In the genomic region with DNA sequence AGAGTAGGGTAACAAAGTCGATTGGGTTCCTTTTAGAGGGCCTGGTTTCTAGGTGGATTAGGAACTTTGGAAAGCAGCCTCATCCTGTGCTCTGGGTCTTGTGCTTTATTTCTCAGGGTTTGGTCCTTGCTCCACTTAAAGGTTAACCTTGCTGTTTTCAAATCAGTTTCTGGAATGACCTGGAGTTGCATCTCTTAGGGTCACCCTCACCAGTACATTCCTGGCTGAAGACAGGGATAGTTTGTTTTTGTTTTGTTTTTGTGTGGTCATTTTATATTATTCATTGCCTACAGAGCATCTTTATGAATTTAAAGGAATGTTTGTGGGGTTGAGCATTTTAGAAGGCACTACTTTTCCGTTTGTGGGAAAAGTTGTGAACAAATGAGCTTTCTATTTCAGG, we compare ENCODE assay signal across 21 cellular contexts. TPM values are rescaled to one million over a fixed set of nuclear protein-coding genes. Genes with fewer than 3 reads are reported as not detected.
A peak's percentile ranks its signal among the peaks of the same experiment; 100 is the strongest.
DNase-seq lines count a peak whose midpoint lies in the region; ATAC-seq, FAIRE-seq and TF ChIP-seq lines count a peak whose summit lies in the region.
"Had no signal": no experiment of that assay in that cellular context is flagged by ENCODE, and none has a peak within 500 bp of the region (broad histone marks: within the 10 kb centered on the region; RNA-seq: fewer than 3 reads in every experiment).

No MANE protein-coding gene starts in this region.

- peaks cover 21% of the 10 kb centered on the region for H3K4me1 Mint-ChIP-seq in stimulated activated naive CD8-positive, alpha-beta T cell treated with anti-CD3 and anti-CD28 coated beads, Interleukin-15, Interleukin-2, amounts not matched to agents 100 ng/mL and 50 ng/mL, for 24 hours (ENCODE audit: low read depth)
- H3K4me1 Mint-ChIP-seq in stimulated activated naive CD8-positive, alpha-beta T cell treated with anti-CD3 and anti-CD28 coated beads, Interleukin-15, amount 100 ng/mL, for 72 hours = peaks cover 15% of the 10 kb centered on the region

- peak; percentile 39 for FAIRE-seq in keratinocyte (lab: Jason Lieb, UNC)
- FAIRE-seq: G401.6, GM12892, H54 had no signal

- no peaks in the 10 kb centered on the region for H3K36me3 ChIP-seq in keratinocyte (ENCODE audit: control insufficient read depth in 2 of 2, extremely low read depth in 1 of 2, insufficient read depth in 2 of 2, low read length in 2 of 2)
- H3K36me3 ChIP-seq: BLaER1, HAP-1 had no signal

- no peak overlapping the region for H3K27ac ChIP-seq in keratinocyte (ENCODE audit: control insufficient read depth, insufficient read depth, low read length)
- H3K27ac ChIP-seq: BLaER1, C4-2B had no signal

- no peaks in the 10 kb centered on the region for H3K4me1 ChIP-seq in keratinocyte (ENCODE audit: control insufficient read depth, extremely low read depth, insufficient read depth, low read length)
- H3K4me1 ChIP-seq: Caco-2, HAP-1 had no signal

- H4K20me1 ChIP-seq in keratinocyte (ENCODE audit: control insufficient read depth, extremely low read depth, insufficient read depth, low read length) = no peaks in the 10 kb centered on the region
- H4K20me1 ChIP-seq: BLaER1 had no signal

- no peak overlapping the region for H3K4me3 ChIP-seq in keratinocyte (ENCODE audit: control insufficient read depth in 2 of 3, extremely low read depth in 1 of 3, insufficient read depth in 2 of 3, low read depth in 1 of 3, low read length in 3 of 3)
- H3K4me3 ChIP-seq: BLaER1, HAP-1 had no signal

- no peak overlapping the region for H3K4me3 Mint-ChIP-seq in stimulated activated naive CD8-positive, alpha-beta T cell treated with anti-CD3 and anti-CD28 coated beads, Interleukin-15, Interleukin-2, amounts not matched to agents 100 ng/mL and 50 ng/mL, for 24 hours
- H3K4me3 Mint-ChIP-seq in stimulated activated naive CD8-positive, alpha-beta T cell treated with anti-CD3 and anti-CD28 coated beads, Interleukin-15, amount 100 ng/mL, for 72 hours = no peak overlapping the region
- H3K4me3 Mint-ChIP-seq: B cell; CD4-positive, CD25-positive, alpha-beta regulatory T cell; CD8-positive, alpha-beta T cell; HFFc6 had no signal

- H3K36me3 Mint-ChIP-seq in stimulated activated naive CD8-positive, alpha-beta T cell treated with anti-CD3 and anti-CD28 coated beads, Interleukin-15, Interleukin-2, amounts not matched to agents 100 ng/mL and 50 ng/mL, for 24 hours (ENCODE audit: low read depth) = peaks cover 6% of the 10 kb centered on the region
- H3K36me3 Mint-ChIP-seq: CD8-positive, alpha-beta T cell had no signal

- H3K79me2 ChIP-seq in keratinocyte (ENCODE audit: control insufficient read depth, insufficient read depth, low read length) = no peaks in the 10 kb centered on the region

- dilution Hi-C loops in keratinocyte (cut with MboI; ENCODE audit: extremely low pct_ligation_motif_present, low sequenced_read_pairs) = no loop called here

- peak overlapping the region; percentile 28 for H3K27ac Mint-ChIP-seq in stimulated activated naive CD8-positive, alpha-beta T cell treated with anti-CD3 and anti-CD28 coated beads, Interleukin-15, Interleukin-2, amounts not matched to agents 100 ng/mL and 50 ng/mL, for 24 hours
- H3K27ac Mint-ChIP-seq in stimulated activated naive CD8-positive, alpha-beta T cell treated with anti-CD3 and anti-CD28 coated beads, Interleukin-15, amount 100 ng/mL, for 72 hours = no peak overlapping the region
- H3K27ac Mint-ChIP-seq: B cell; CD4-positive, CD25-positive, alpha-beta regulatory T cell; CD8-positive, alpha-beta T cell; HFFc6 had no signal

- ATAC-seq in stimulated activated naive CD8-positive, alpha-beta T cell treated with anti-CD3 and anti-CD28 coated beads, Interleukin-15, amount 100 ng/mL, for 72 hours = no peak
- no peak for ATAC-seq in HG02678 (IDR thresholded peaks at IDR 0.05; ENCODE audit: unreplicated experiment)
- ATAC-seq in GM18520 (IDR thresholded peaks at IDR 0.05; ENCODE audit: unreplicated experiment) = no peak
- no peak for ATAC-seq in HG03139 (IDR thresholded peaks at IDR 0.05; ENCODE audit: unreplicated experiment)
- ATAC-seq: CD8-positive, alpha-beta T cell had no signal

- no peaks in the 10 kb centered on the region for H3K9me3 ChIP-seq in keratinocyte (ENCODE audit: control insufficient read depth, low read depth, low read length)
- H3K9me3 ChIP-seq: BLaER1, Caco-2, HAP-1 had no signal

- H3K27me3 ChIP-seq in keratinocyte (ENCODE audit: control insufficient read depth, extremely low read depth, insufficient read depth, low read length) = no peaks in the 10 kb centered on the region
- H3K27me3 ChIP-seq: BLaER1 had no signal

- H3K4me2 ChIP-seq in keratinocyte (ENCODE audit: control insufficient read depth, extremely low read depth, insufficient read depth, low read depth, low read length) = no peak overlapping the region
- H3K4me2 ChIP-seq: BLaER1 had no signal

- no peaks in the 10 kb centered on the region for H3K9me3 Mint-ChIP-seq in stimulated activated naive CD8-positive, alpha-beta T cell treated with anti-CD3 and anti-CD28 coated beads, Interleukin-15, Interleukin-2, amounts not matched to agents 100 ng/mL and 50 ng/mL, for 24 hours
- H3K9me3 Mint-ChIP-seq in stimulated activated naive CD8-positive, alpha-beta T cell treated with anti-CD3 and anti-CD28 coated beads, Interleukin-15, amount 100 ng/mL, for 72 hours = peaks cover 9 to 20% of the 10 kb centered on the region in 2 donors
- H3K9me3 Mint-ChIP-seq: CD8-positive, alpha-beta T cell had no signal

- H2AFZ ChIP-seq in keratinocyte (ENCODE audit: control insufficient read depth, low read length) = no peak overlapping the region

- no peak for DNase-seq in stimulated activated naive CD8-positive, alpha-beta T cell treated with anti-CD3 and anti-CD28 coated beads, Interleukin-15, amount 100 ng/mL, for 72 hours
- DNase-seq in LHCN-M2 (ENCODE audit: low read depth) (peak; percentile 81), keratinocyte (ENCODE audit: low read depth, low spot score) (no peak)
- DNase-seq: Caco-2; CD4-positive, CD25-positive, alpha-beta regulatory T cell; CD8-positive, alpha-beta T cell; DMS153; DND-41; GOT3; HFFc6 had no signal

- H3K9ac ChIP-seq in keratinocyte (ENCODE audit: control insufficient read depth, extremely low read depth, insufficient read depth, low read length) = no peak overlapping the region
- H3K9ac ChIP-seq: BLaER1 had no signal

- no peak for TF ChIP-seq CTCF in keratinocyte (optimal IDR thresholded peaks at IDR 0.05 in 1 of 3, IDR thresholded peaks at IDR 0.05 in 1 of 3, conservative IDR thresholded peaks at IDR 0.05 in 1 of 3; ENCODE audit: extremely low read depth in 1 of 3, insufficient read depth in 2 of 3, low read length in 3 of 3)

- no peaks in the 10 kb centered on the region for H3K9me1 ChIP-seq in keratinocyte (ENCODE audit: control insufficient read depth, extremely low read depth, insufficient read depth, low read length)

- H3K27me3 Mint-ChIP-seq in stimulated activated naive CD8-positive, alpha-beta T cell treated with anti-CD3 and anti-CD28 coated beads, Interleukin-15, Interleukin-2, amounts not matched to agents 100 ng/mL and 50 ng/mL, for 24 hours = peaks cover 14% of the 10 kb centered on the region
- H3K27me3 Mint-ChIP-seq in stimulated activated naive CD8-positive, alpha-beta T cell treated with anti-CD3 and anti-CD28 coated beads, Interleukin-15, amount 100 ng/mL, for 72 hours = peaks cover 18% of the 10 kb centered on the region

RNA-seq across cellular contexts. Expression of a gene that starts 45.5 kb away (rescaled TPM):
- 26.2 and 53.5 TPM in 2 replicates for total RNA-seq in LHCN-M2 (2014; rRNA removed)
- 4.7 TPM for polyA plus RNA-seq in LHCN-M2 (2012)
- 4.0 to 8.7 TPM (median 4.0 TPM) in 3 replicates for polyA plus RNA-seq in keratinocyte
- 10.5 TPM for polyA plus RNA-seq in keratinocyte (2011; ENCODE audit: low read depth)
- polyA plus RNA-seq in keratinocyte (2011; cell fraction: cytosol; rRNA removed) = 2.2 and 4.7 TPM in 2 replicates
- 7.9 and 11.8 TPM in 2 replicates for polyA plus RNA-seq in keratinocyte (2011; cell fraction: nucleus; rRNA removed)
- 3.5 and 5.7 TPM in 2 replicates for polyA plus RNA-seq in keratinocyte (2012; ENCODE audit: low replicate concordance)
- 1.4 to 10.7 TPM (median 8.9 TPM) in 3 replicates for polyA minus RNA-seq in keratinocyte
- 4.4 TPM for polyA minus RNA-seq in keratinocyte (2011; cell fraction: cytosol; rRNA and poly(A)+ RNA removed)
- polyA minus RNA-seq in keratinocyte (2011; cell fraction: nucleus; rRNA and poly(A)+ RNA removed) = 10.3 and 21.6 TPM in 2 replicates
